ENCODE assay signal across 8 cellular contexts in the genomic region with DNA sequence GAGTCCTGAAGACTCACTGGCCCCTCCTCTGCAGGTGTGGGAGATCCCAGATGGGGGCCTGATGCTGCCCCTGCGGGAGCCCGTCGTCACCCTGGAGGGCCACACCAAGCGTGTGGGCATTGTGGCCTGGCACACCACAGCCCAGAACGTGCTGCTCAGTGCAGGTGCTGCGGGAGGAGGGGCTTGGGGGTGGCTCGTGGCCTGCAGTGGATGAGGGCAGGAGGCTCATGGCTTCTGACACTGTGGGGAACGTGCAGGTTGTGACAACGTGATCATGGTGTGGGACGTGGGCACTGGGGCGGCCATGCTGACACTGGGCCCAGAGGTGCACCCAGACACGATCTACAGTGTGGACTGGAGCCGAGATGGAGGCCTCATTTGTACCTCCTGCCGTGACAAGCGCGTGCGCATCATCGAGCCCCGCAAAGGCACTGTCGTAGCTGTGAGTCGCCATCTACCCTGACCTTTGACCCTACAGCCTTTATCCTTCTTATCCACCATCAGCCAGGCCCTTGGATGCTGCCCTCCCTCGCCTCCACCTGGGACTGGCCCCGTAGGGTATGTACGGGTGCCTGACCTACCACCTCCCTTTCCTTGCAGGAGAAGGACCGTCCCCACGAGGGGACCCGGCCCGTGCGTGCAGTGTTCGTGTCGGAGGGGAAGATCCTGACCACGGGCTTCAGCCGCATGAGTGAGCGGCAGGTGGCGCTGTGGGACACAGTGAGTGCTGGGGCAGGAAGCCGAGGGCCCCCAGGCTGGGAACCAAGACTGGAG. TPM values are rescaled to one million over a fixed set of nuclear protein-coding genes. Genes with fewer than 3 reads are reported as not detected.
DNase-seq lines count a peak whose midpoint lies in the region; ATAC-seq and TF ChIP-seq lines count a peak whose summit lies in the region.

No MANE protein-coding gene starts in this region.

- H3K4me1 ChIP-seq in HEK293 (ENCODE audit: control insufficient read depth, insufficient read depth, low read length) (peaks cover 3% of the 10 kb centered on the region; the same call in 1 of the 2 replicates), right lobe of liver (no peaks in the 10 kb centered on the region)

- POLR2A ChIA-PET in HEK293 (lab: Yijun Ruan, JAX): interaction anchor here (0.6 to 0.9 kb wide), 2 partner anchors 75 to 243 kb away, joined by 5 to 7 read pairs; a partner anchor contains a TSS

- peaks cover 51% of the 10 kb centered on the region for H3K36me3 Mint-ChIP-seq in central memory CD8-positive, alpha-beta T cell (ENCODE audit: insufficient read depth)

- H3K9me3 ChIP-seq in HEK293 (ENCODE audit: control insufficient read depth, insufficient read depth, low read depth, low read length) (no peaks in the 10 kb centered on the region), right lobe of liver (no peaks in the 10 kb centered on the region)

- intact Hi-C loops in right lobe of liver (cut with DNase I): no loop called here

- TF ChIP-seq CTCF in HEK293 (tag by site-specific recombination; IDR thresholded peaks at IDR 0.05) (peak; percentile 93), right lobe of liver (IDR thresholded peaks at IDR 0.05) (peak; percentile 43 to 77 (median 56))

- in situ Hi-C loops in ACHN (cut with HindIII; ENCODE audit: low pct_ligation_motif_present, low pct_unique_long_range_greater_than_20kb, low sequenced_read_pairs): no loop called here

- peak overlapping the region; percentile 100 for H3K4me3 Mint-ChIP-seq in central memory CD8-positive, alpha-beta T cell

- H3K27me3 ChIP-seq in right lobe of liver: no peaks in the 10 kb centered on the region

- WGBS in right lobe of liver (ENCODE audit: insufficient coverage, low coverage, low lambda C conversion rate, missing lambda C conversion rate): 29% methylated on average over 13 of the region's 36 CpGs

- DNase-seq in ACHN (peak; percentile 30), right lobe of liver (peak; percentile 67 to 81 (median 69)), NCI-H128 (lab: John Stamatoyannopoulos, UW; ENCODE audit: unreplicated experiment) (no peak), midbrain (lab: John Stamatoyannopoulos, UW) (no peak)
- peak; percentile 86 to 90 for DNase-seq in activated CD4-positive, alpha-beta T cell treated with anti-CD3 and anti-CD28 coated beads for 24 hours (ENCODE audit: low read depth in 2 of 2)
- DNase-seq in central memory CD8-positive, alpha-beta T cell (ENCODE audit: low spot score in 2 of 2): peak; percentile 84 to 92
- DNase-seq in stimulated activated CD8-positive, alpha-beta memory T cell treated with anti-CD3 and anti-CD28 coated beads, Interleukin-12 subunit alpha, Interleukin-12 subunit beta, amount 100 ng/mL, for 4 hours (ENCODE audit: low read depth): peak; percentile 77

- ATAC-seq in central memory CD8-positive, alpha-beta T cell (replicated peaks; ENCODE audit: extremely low read depth, poor library complexity, severe bottlenecking): peak; percentile 11
- ATAC-seq in right lobe of liver: peak in 3 of 4 donors; percentile 26 to 47 (median 42)

- peaks cover 0 to 15% of the 10 kb centered on the region in 2 experiments; a peak in 1 of 3 replicates for H3K36me3 ChIP-seq in HEK293 (ENCODE audit: control insufficient read depth in 2 of 2, insufficient read depth in 1 of 2, low read length in 2 of 2)
- no peaks in the 10 kb centered on the region for H3K36me3 ChIP-seq in right lobe of liver

- TF ChIP-seq POLR2A in right lobe of liver (IDR thresholded peaks at IDR 0.05): no peak

- no peaks in the 10 kb centered on the region for H3K9me3 Mint-ChIP-seq in central memory CD8-positive, alpha-beta T cell

- peak overlapping the region; percentile 94 for H3K27ac Mint-ChIP-seq in central memory CD8-positive, alpha-beta T cell (ENCODE audit: low read depth)

- H3K27ac ChIP-seq in HEK293 (ENCODE audit: extremely low read depth, low read depth, low read length) (no peak overlapping the region), right lobe of liver (peak overlapping the region in 1 of 3 donors; percentile 38)

- H3K27me3 Mint-ChIP-seq in central memory CD8-positive, alpha-beta T cell: no peaks in the 10 kb centered on the region

- peaks cover 43% of the 10 kb centered on the region for H3K4me1 Mint-ChIP-seq in central memory CD8-positive, alpha-beta T cell

- H3K4me3 ChIP-seq in HEK293 (ENCODE audit: low read depth, low read length): no peak overlapping the region
- peak overlapping the region in 1 of 3 donors; percentile 16 for H3K4me3 ChIP-seq in right lobe of liver

- CTCF ChIA-PET in HEK293 (lab: Yijun Ruan, JAX): interaction anchor here (0.6 kb wide), 1 partner anchor 44 kb away, joined by 3 read pairs; no protein-coding TSS in a partner anchor

TF ChIP-seq in HEK293, 187 proteins besides CTCF, POLR2A, EP300 and RAD21 (continues in another document):
- TF ChIP-seq ZNF843 (tag by site-specific recombination; IDR thresholded peaks at IDR 0.05): 0 out of 2 replicates have a peak, but pooled peaks have one; percentile 12
- TF ChIP-seq, protein P1, sequence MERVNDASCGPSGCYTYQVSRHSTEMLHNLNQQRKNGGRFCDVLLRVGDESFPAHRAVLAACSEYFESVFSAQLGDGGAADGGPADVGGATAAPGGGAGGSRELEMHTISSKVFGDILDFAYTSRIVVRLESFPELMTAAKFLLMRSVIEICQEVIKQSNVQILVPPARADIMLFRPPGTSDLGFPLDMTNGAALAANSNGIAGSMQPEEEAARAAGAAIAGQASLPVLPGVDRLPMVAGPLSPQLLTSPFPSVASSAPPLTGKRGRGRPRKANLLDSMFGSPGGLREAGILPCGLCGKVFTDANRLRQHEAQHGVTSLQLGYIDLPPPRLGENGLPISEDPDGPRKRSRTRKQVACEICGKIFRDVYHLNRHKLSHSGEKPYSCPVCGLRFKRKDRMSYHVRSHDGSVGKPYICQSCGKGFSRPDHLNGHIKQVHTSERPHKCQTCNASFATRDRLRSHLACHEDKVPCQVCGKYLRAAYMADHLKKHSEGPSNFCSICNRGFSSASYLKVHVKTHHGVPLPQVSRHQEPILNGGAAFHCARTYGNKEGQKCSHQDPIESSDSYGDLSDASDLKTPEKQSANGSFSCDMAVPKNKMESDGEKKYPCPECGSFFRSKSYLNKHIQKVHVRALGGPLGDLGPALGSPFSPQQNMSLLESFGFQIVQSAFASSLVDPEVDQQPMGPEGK (tag by site-specific recombination; IDR thresholded peaks at IDR 0.05): peak; percentile 92
- peak; percentile 99 for TF ChIP-seq ZNF2 (tag by site-specific recombination; IDR thresholded peaks at IDR 0.05)
- TF ChIP-seq ZNF302 (tag by site-specific recombination; IDR thresholded peaks at IDR 0.05; ENCODE audit: low read depth): 0 out of 2 replicates have a peak, but pooled peaks have one; percentile 31
- TF ChIP-seq ZNF660 (tag by site-specific recombination; IDR thresholded peaks at IDR 0.05): 0 out of 2 replicates have a peak, but pooled peaks have one; percentile 29
- 0 out of 2 replicates have a peak, but pooled peaks have one; percentile 41 for TF ChIP-seq ZXDB (tag by site-specific recombination; IDR thresholded peaks at IDR 0.05)
- peak; percentile 80 for TF ChIP-seq ZBTB17 (tag by site-specific recombination; IDR thresholded peaks at IDR 0.05)
- no peak for TF ChIP-seq ZFHX2 (tag by site-specific recombination; conservative IDR thresholded peaks at IDR 0.05)
- peak; percentile 77; the same call in 1 of the 2 replicates for TF ChIP-seq ZEB2 (tag by site-specific recombination; IDR thresholded peaks at IDR 0.05)
- TF ChIP-seq GLIS2 (tag by site-specific recombination; IDR thresholded peaks at IDR 0.05): 0 out of 2 replicates have a peak, but pooled peaks have one; percentile 34
- TF ChIP-seq, protein P2, sequence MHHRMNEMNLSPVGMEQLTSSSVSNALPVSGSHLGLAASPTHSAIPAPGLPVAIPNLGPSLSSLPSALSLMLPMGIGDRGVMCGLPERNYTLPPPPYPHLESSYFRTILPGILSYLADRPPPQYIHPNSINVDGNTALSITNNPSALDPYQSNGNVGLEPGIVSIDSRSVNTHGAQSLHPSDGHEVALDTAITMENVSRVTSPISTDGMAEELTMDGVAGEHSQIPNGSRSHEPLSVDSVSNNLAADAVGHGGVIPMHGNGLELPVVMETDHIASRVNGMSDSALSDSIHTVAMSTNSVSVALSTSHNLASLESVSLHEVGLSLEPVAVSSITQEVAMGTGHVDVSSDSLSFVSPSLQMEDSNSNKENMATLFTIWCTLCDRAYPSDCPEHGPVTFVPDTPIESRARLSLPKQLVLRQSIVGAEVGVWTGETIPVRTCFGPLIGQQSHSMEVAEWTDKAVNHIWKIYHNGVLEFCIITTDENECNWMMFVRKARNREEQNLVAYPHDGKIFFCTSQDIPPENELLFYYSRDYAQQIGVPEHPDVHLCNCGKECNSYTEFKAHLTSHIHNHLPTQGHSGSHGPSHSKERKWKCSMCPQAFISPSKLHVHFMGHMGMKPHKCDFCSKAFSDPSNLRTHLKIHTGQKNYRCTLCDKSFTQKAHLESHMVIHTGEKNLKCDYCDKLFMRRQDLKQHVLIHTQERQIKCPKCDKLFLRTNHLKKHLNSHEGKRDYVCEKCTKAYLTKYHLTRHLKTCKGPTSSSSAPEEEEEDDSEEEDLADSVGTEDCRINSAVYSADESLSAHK (tag by site-specific recombination; IDR thresholded peaks at IDR 0.05): 0 out of 2 replicates have a peak, but pooled peaks have one; percentile 32

RNA-seq across cellular contexts. Expression of a gene that starts 3.6 kb away (rescaled TPM):
- total RNA-seq in right lobe of liver: 10 to 100 TPM in 1 of 6 experiments, 1 to 10 TPM in 5; 7.0 to 15.2 (median 7.9) TPM

RNA-seq across cellular contexts. Expression of a gene that starts 6.5 kb away (rescaled TPM):
- 100 to 1,000 TPM in 1 of 6 experiments, 10 to 100 TPM in 5; 22.9 to 139 (median 25.6) TPM for total RNA-seq in right lobe of liver

RNA-seq across cellular contexts. Expression of a gene that starts 6.7 kb away (rescaled TPM):
- 10 to 100 TPM; 15.5 to 83.2 (median 36.4) TPM for total RNA-seq in right lobe of liver

RNA-seq across cellular contexts. Expression of a gene that starts 12.1 kb away (rescaled TPM):
- 10 to 100 TPM in 5 of 6 experiments, 1 to 10 TPM in 1; 8.5 to 29.0 (median 11.9) TPM for total RNA-seq in right lobe of liver

Comparison
In these comparisons a context has a peak if more than half of its experiments do, and no peak if none do; other contexts are left out.
1. DNase-seq: peak in ACHN (single experiment), activated CD4-positive, alpha-beta T cell treated with anti-CD3 and anti-CD28 coated beads for 24 hours (2 of 2), central memory CD8-positive, alpha-beta T cell (2 of 2), right lobe of liver (3 of 3) and stimulated activated CD8-positive, alpha-beta memory T cell treated with anti-CD3 and anti-CD28 coated beads, Interleukin-12 subunit alpha, Interleukin-12 subunit beta, amount 100 ng/mL, for 4 hours (single experiment); none in NCI-H128 (single experiment) and midbrain (single experiment).